In the genomic region with DNA sequence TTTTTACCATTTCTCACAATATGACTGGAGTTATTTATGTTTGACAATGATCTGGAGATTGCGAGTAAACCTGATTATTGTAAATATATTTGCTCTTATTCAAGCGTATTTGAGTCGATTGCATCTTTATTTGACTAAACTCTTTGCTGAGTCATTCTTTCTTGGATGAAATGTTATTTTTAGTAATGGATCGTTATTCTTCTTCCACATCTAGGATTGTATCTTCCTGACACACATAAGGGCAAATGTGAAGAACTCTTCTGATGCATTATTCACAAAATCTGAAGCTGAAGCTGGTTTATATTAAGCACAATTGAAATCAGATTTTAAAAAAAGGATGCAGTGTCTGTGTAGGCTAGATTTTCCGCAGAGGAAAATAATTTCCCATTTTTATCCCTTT, we compare ENCODE assay signal across 24 cellular contexts.
A peak's percentile ranks its signal among the peaks of the same experiment; 100 is the strongest.
DNase-seq lines count a peak whose midpoint lies in the region; ATAC-seq, FAIRE-seq and TF ChIP-seq lines count a peak whose summit lies in the region.
"Had no signal": no experiment of that assay in that cellular context is flagged by ENCODE, and none has a peak within 500 bp of the region (broad histone marks: within the 10 kb centered on the region; RNA-seq: fewer than 3 reads in every experiment).

No MANE protein-coding gene starts in this region.

- H2BK120ac ChIP-seq in IMR-90 (ENCODE audit: low read depth, low read length), result no peak overlapping the region
- H2BK120ac ChIP-seq in mesenchymal stem cell (ENCODE audit: low read depth, low read length), result no peak overlapping the region

- H4K91ac ChIP-seq in IMR-90 (ENCODE audit: insufficient read depth, low read depth, low read length) (no peak overlapping the region), mesenchymal stem cell (ENCODE audit: low read length) (no peak overlapping the region)

- H4K20me1 ChIP-seq in IMR-90 (ENCODE audit: insufficient read depth, low read length), result no peaks in the 10 kb centered on the region
- no peaks in the 10 kb centered on the region for H4K20me1 ChIP-seq in K562 (replicated peaks; ENCODE audit: control insufficient read depth, insufficient read depth, low read length)
- H4K20me1 ChIP-seq: BLaER1 treated with 17β-estradiol and CSF1 and Interleukin-3, amounts not matched to agents 10 nM and 100 nM had no signal

- TF ChIP-seq POLR2A in IMR-90 (IDR thresholded peaks at IDR 0.05; ENCODE audit: low read depth, low read length) (no peak), K562 (conservative IDR thresholded peaks at IDR 0.05) (no peak), gastroesophageal sphincter (IDR thresholded peaks at IDR 0.05) (no peak)

- no CpG with 5 or more reads among the region's 5 CpGs for WGBS in IMR-90 (ENCODE audit: extremely low coverage in 2 of 2, insufficient read length in 1 of 2), 2 experiments
- 8% methylated on average over 5 of the region's 5 CpGs for WGBS in K562 (ENCODE audit: insufficient coverage, low coverage, missing lambda C conversion rate)
- 86% methylated on average over 3 of the region's 5 CpGs for WGBS in mesenchymal stem cell
- 49 to 65% methylated on average over 5 of the region's 5 CpGs for WGBS in gastroesophageal sphincter (ENCODE audit: low coverage in 1 of 2), 2 donors

- H3K23ac ChIP-seq in IMR-90 (ENCODE audit: low read depth, low read length) (no peak overlapping the region), mesenchymal stem cell (ENCODE audit: low read length in 2 of 2) (no peak overlapping the region)

- TF ChIP-seq CTCF in AG10803 (conservative IDR thresholded peaks at IDR 0.05; ENCODE audit: low read length) (no peak), IMR-90 (conservative IDR thresholded peaks at IDR 0.05; ENCODE audit: low read depth, low read length) (no peak), K562 (IDR thresholded peaks at IDR 0.05 in 2 of 3, conservative IDR thresholded peaks at IDR 0.05 in 1 of 3; ENCODE audit: insufficient read depth in 2 of 3, low read depth in 1 of 3, low read length in 3 of 3) (no peak), gastroesophageal sphincter (IDR thresholded peaks at IDR 0.05) (no peak), brain microvascular endothelial cell (IDR thresholded peaks at IDR 0.05; ENCODE audit: low read depth, low read length, missing control alignments) (no peak)

- H3K79me2 ChIP-seq in K562 (ENCODE audit: control insufficient read depth, insufficient read depth, low read length), result no peaks in the 10 kb centered on the region

- H3K9me3 ChIP-seq in IMR-90 (ENCODE audit: control insufficient read depth, insufficient read depth, low read length) (peaks cover 5% of the 10 kb centered on the region), K562 (replicated peaks; ENCODE audit: control insufficient read depth, insufficient read depth, low read depth, low read length) (no peaks in the 10 kb centered on the region), mesenchymal stem cell (ENCODE audit: control insufficient read depth, low read length) (no peaks in the 10 kb centered on the region), gastroesophageal sphincter (no peaks in the 10 kb centered on the region)
- H3K9me3 ChIP-seq: Caco-2, SJCRH30 had no signal

- intact Hi-C loops in IMR-90 (cut with micrococcal nuclease), result no loop called here
- intact Hi-C loops in K562 (cut with micrococcal nuclease), result no loop called here
- intact Hi-C loops in cardiac septum (cut with DNase I), result no loop called here

- H2AK5ac ChIP-seq in IMR-90 (ENCODE audit: low read depth, low read length), result no peak overlapping the region
- no peak overlapping the region for H2AK5ac ChIP-seq in mesenchymal stem cell (ENCODE audit: low read length, severe bottlenecking)

- H3K4ac ChIP-seq in IMR-90 (ENCODE audit: low read depth, low read length) (no peak overlapping the region), mesenchymal stem cell (ENCODE audit: low read depth in 1 of 2, low read length in 2 of 2) (no peak overlapping the region)

- no peak overlapping the region for H2BK12ac ChIP-seq in mesenchymal stem cell (ENCODE audit: low read length in 2 of 2)

- FAIRE-seq in K562 (lab: Jason Lieb, UNC), result no peak
- FAIRE-seq: A204.1, GM19239, RCC 7860 had no signal

- H3K9ac ChIP-seq in IMR-90 (ENCODE audit: low read depth, low read length), result no peak overlapping the region
- no peak overlapping the region for H3K9ac ChIP-seq in K562 (ENCODE audit: insufficient read depth in 1 of 2, low read depth in 2 of 2, low read length in 2 of 2)
- H3K9ac ChIP-seq in mesenchymal stem cell (ENCODE audit: low read length), result peak overlapping the region; percentile 1
- H3K9ac ChIP-seq: BLaER1 treated with 17β-estradiol and CSF1 and Interleukin-3, amounts not matched to agents 10 nM and 100 nM; KMS-11 had no signal

- H4K8ac ChIP-seq in IMR-90 (ENCODE audit: low read depth in 2 of 2, low read length in 2 of 2) (no peak overlapping the region), mesenchymal stem cell (ENCODE audit: low read length) (no peak overlapping the region)

- H3K27ac ChIP-seq in IMR-90 (ENCODE audit: insufficient read depth, low read length), result no peak overlapping the region
- H3K27ac ChIP-seq in K562 (ENCODE audit: extremely low read depth, low read depth, low read length), result no peak overlapping the region
- H3K27ac ChIP-seq in mesenchymal stem cell (ENCODE audit: low read length, poor library complexity, severe bottlenecking), result no peak overlapping the region
- H3K27ac ChIP-seq in gastroesophageal sphincter, result no peak overlapping the region
- no peak overlapping the region for H3K27ac ChIP-seq in brain microvascular endothelial cell
- H3K27ac ChIP-seq: BLaER1 treated with 17β-estradiol and CSF1 and Interleukin-3, amounts not matched to agents 10 nM and 100 nM; KMS-11; SJCRH30 had no signal

- H2BK5ac ChIP-seq in IMR-90 (ENCODE audit: low read depth, low read length, poor library complexity, severe bottlenecking) (no peak overlapping the region), mesenchymal stem cell (ENCODE audit: low read depth, low read length, poor library complexity, severe bottlenecking) (no peak overlapping the region)

- H3K4me1 ChIP-seq in IMR-90 (ENCODE audit: control insufficient read depth, insufficient read depth, low read length), result no peaks in the 10 kb centered on the region
- peaks cover 0 to 2% of the 10 kb centered on the region in 2 experiments; a peak in 2 of 5 replicates for H3K4me1 ChIP-seq in K562 (replicated peaks in 1 of 2; ENCODE audit: control insufficient read depth in 2 of 2, insufficient read depth in 2 of 2, low read length in 2 of 2)
- H3K4me1 ChIP-seq in mesenchymal stem cell (ENCODE audit: control insufficient read depth, insufficient read depth, low read depth, low read length), result no peaks in the 10 kb centered on the region
- H3K4me1 ChIP-seq in gastroesophageal sphincter, result no peaks in the 10 kb centered on the region
- H3K4me1 ChIP-seq: Caco-2, SJCRH30 had no signal

- ATAC-seq in IMR-90 (ENCODE audit: low read depth) (no peak), K562 (no peak), gastroesophageal sphincter (no peak)

- DNase-seq in AG10803 (ENCODE audit: low read depth) (peak; percentile 45), IMR-90 (no peak), K562 (ENCODE audit: extremely low read depth in 1 of 4, low spot score in 3 of 4) (no peak), mesenchymal stem cell (no peak), brain microvascular endothelial cell (no peak), cardiac septum (ENCODE audit: low spot score) (no peak)
- DNase-seq: Caco-2; CD4-positive, alpha-beta memory T cell; DMS 273 treated with DMSO at 0.1 percent for 48 hours; GDM1; MV-4-11; NCI-H1105 treated with DMSO at 0.1 percent for 48 hours; NCI-H1694; NCI-H2081; NCI-H2171; NCI-H345; NCI-H524 treated with DMSO at 0.1 percent for 48 hours; SJCRH30 had no signal

- no peak for TF ChIP-seq EP300 in K562 (IDR thresholded peaks at IDR 0.05; ENCODE audit: low read length)
- no peak for TF ChIP-seq EP300 in gastroesophageal sphincter (IDR thresholded peaks at IDR 0.05)

- no peak overlapping the region for H2AK9ac ChIP-seq in IMR-90 (replicated peaks; ENCODE audit: low read depth, low read length, poor library complexity)

- H2AFZ ChIP-seq in IMR-90 (replicated peaks; ENCODE audit: low read length, poor library complexity), result no peak overlapping the region
- no peak overlapping the region for H2AFZ ChIP-seq in K562 (ENCODE audit: low read depth, low read length)
- H2AFZ ChIP-seq in mesenchymal stem cell (ENCODE audit: low read depth, low read length), result no peak overlapping the region

- no peak overlapping the region for H3K56ac ChIP-seq in IMR-90 (ENCODE audit: extremely low read depth, insufficient read depth, low read length)

- H3K14ac ChIP-seq in IMR-90 (replicated peaks; ENCODE audit: low read depth, low read length), result no peak overlapping the region
- no peak overlapping the region for H3K14ac ChIP-seq in mesenchymal stem cell (ENCODE audit: low read length in 2 of 2)

- H3K36me3 ChIP-seq in IMR-90 (ENCODE audit: control insufficient read depth, insufficient read depth, low read length) (no peaks in the 10 kb centered on the region), K562 (ENCODE audit: control insufficient read depth, insufficient read depth, low read length) (no peaks in the 10 kb centered on the region), mesenchymal stem cell (ENCODE audit: control insufficient read depth in 1 of 2, insufficient read depth in 2 of 2, low read depth in 1 of 2, low read length in 2 of 2) (no peaks in the 10 kb centered on the region), gastroesophageal sphincter (no peaks in the 10 kb centered on the region), brain microvascular endothelial cell (replicated peaks) (no peaks in the 10 kb centered on the region)
- H3K36me3 ChIP-seq: BLaER1 treated with 17β-estradiol and CSF1 and Interleukin-3, amounts not matched to agents 10 nM and 100 nM; SJCRH30 had no signal

- no peaks in the 10 kb centered on the region for H3K9me1 ChIP-seq in IMR-90 (ENCODE audit: insufficient read depth, low read length)
- no peaks in the 10 kb centered on the region for H3K9me1 ChIP-seq in K562 (ENCODE audit: control insufficient read depth, insufficient read depth, low read length)

- TF ChIP-seq RAD21 in IMR-90 (IDR thresholded peaks at IDR 0.05; ENCODE audit: low read length) (no peak), K562 (CRISPR knock-in tag; conservative IDR thresholded peaks at IDR 0.05 in 1 of 2, IDR thresholded peaks at IDR 0.05 in 1 of 2) (no peak)

- H3K4me3 ChIP-seq in AG10803 (ENCODE audit: low read length) (no peak overlapping the region), IMR-90 (ENCODE audit: insufficient read depth, low read depth, low read length) (no peak overlapping the region), K562 (no peak overlapping the region), mesenchymal stem cell (ENCODE audit: insufficient read depth in 1 of 2, low read depth in 1 of 2, low read length in 2 of 2) (no peak overlapping the region), gastroesophageal sphincter (no peak overlapping the region), brain microvascular endothelial cell (ENCODE audit: low read depth, low read length) (no peak overlapping the region)
- H3K4me3 ChIP-seq: BLaER1 treated with 17β-estradiol and CSF1 and Interleukin-3, amounts not matched to agents 10 nM and 100 nM; SJCRH30 had no signal

- no peak overlapping the region for H4K5ac ChIP-seq in IMR-90 (ENCODE audit: low read depth, low read length)

- no peak overlapping the region for H2BK20ac ChIP-seq in IMR-90 (ENCODE audit: low read depth, low read length)

- H2BK15ac ChIP-seq in IMR-90 (ENCODE audit: low read depth, low read length) (no peak overlapping the region), mesenchymal stem cell (ENCODE audit: low read depth, poor library complexity, severe bottlenecking) (no peak overlapping the region)

- H3K27me3 ChIP-seq in IMR-90 (ENCODE audit: control insufficient read depth, insufficient read depth, low read length) (no peaks in the 10 kb centered on the region), K562 (ENCODE audit: control insufficient read depth in 2 of 2, insufficient read depth in 2 of 2, low read length in 2 of 2) (no peaks in the 10 kb centered on the region), mesenchymal stem cell (ENCODE audit: control insufficient read depth in 1 of 2, insufficient read depth in 1 of 2, low read length in 2 of 2) (no peaks in the 10 kb centered on the region), gastroesophageal sphincter (no peaks in the 10 kb centered on the region), brain microvascular endothelial cell (replicated peaks) (no peaks in the 10 kb centered on the region)
- H3K27me3 ChIP-seq: BLaER1 treated with 17β-estradiol and CSF1 and Interleukin-3, amounts not matched to agents 10 nM and 100 nM had no signal

- dilution Hi-C loops in IMR-90 (cut with HindIII; ENCODE audit: low sequenced_read_pairs, unreplicated experiment), result no loop called here

- H3K4me2 ChIP-seq in IMR-90 (ENCODE audit: low read depth, low read length) (no peak overlapping the region), K562 (ENCODE audit: insufficient read depth, low read length) (no peak overlapping the region), mesenchymal stem cell (ENCODE audit: low read length, poor library complexity, severe bottlenecking) (no peak overlapping the region)
- H3K4me2 ChIP-seq: KMS-11 had no signal

- H3K18ac ChIP-seq in IMR-90 (ENCODE audit: low read depth, low read length) (no peak overlapping the region), mesenchymal stem cell (ENCODE audit: low read depth in 1 of 2, low read length in 2 of 2) (no peak overlapping the region)

- CTCF ChIA-PET in IMR-90 (lab: Yijun Ruan, JAX) (interaction anchor here (0.5 kb wide), 1 partner anchor 171 kb away, joined by 4 read pairs; no protein-coding TSS in a partner anchor), K562 (lab: Yijun Ruan, JAX; ENCODE audit: low intra/inter-chr PET ratio) (no interaction called here)

- POLR2A ChIA-PET in IMR-90 (lab: Charles Lee; ENCODE audit: unreplicated experiment), result no interaction called here
- POLR2A ChIA-PET in K562 (lab: Yijun Ruan, JAX), result no interaction called here

- H3K79me1 ChIP-seq in IMR-90 (ENCODE audit: low read depth in 1 of 2, low read length in 2 of 2) (no peaks in the 10 kb centered on the region), mesenchymal stem cell (replicated peaks; ENCODE audit: low read length, poor library complexity, severe bottlenecking) (no peaks in the 10 kb centered on the region)

- in situ Hi-C loops in IMR-90 (cut with MboI; ENCODE audit: low sequenced_read_pairs) (no loop called here), K562 (cut with MboI) (no loop called here), brain microvascular endothelial cell (cut with HindIII; ENCODE audit: low pct_ligation_motif_present, low sequenced_read_pairs) (no loop called here)

- BruUV-seq in IMR-90 (replicated peaks; lab: Mats Ljungman, UMichigan), result no TSS peak
- no TSS peak for BruUV-seq in K562 (replicated peaks; lab: Mats Ljungman, UMichigan)
